In genomic region chr2:104443137-104443536, GRCh38 we compare ENCODE assay signal across 23 cellular contexts.
A peak's percentile ranks its signal among the peaks of the same experiment; 100 is the strongest.
DNase-seq lines count a peak whose midpoint lies in the region; ATAC-seq lines count a peak whose summit lies in the region.
"Had no signal": no experiment of that assay in that cellular context is flagged by ENCODE, and none has a peak within 500 bp of the region (broad histone marks: within the 10 kb centered on the region; RNA-seq: fewer than 3 reads in every experiment).

No MANE protein-coding gene starts in this region.

- peak; percentile 45 for DNase-seq in activated CD4-positive, alpha-beta T cell treated with anti-CD3 and anti-CD28 coated beads for 36 hours
- no peak for DNase-seq in activated CD4-positive, alpha-beta T cell treated with anti-CD3 and anti-CD28 coated beads, Interleukin-2, amount 10 ng/mL, durations not matched to agents 24 days and 14 days
- peak; percentile 11 for DNase-seq in stimulated activated CD4-positive, alpha-beta T cell treated with anti-CD3 and anti-CD28 coated beads, Interleukin-1b, Interleukin-23, amount 100 ng/mL, for 48 hours
- no peak for DNase-seq in stimulated activated CD4-positive, alpha-beta T cell treated with anti-CD3 and anti-CD28 coated beads, Interleukin-4, amount 100 ng/mL, for 4 hours
- DNase-seq in UCSD-AML1 (lab: John Stamatoyannopoulos, UW; ENCODE audit: unreplicated experiment), result peak; percentile 76
- DNase-seq in cerebellum (ENCODE audit: low spot score), result no peak
- DNase-seq in left colon, result no peak
- no peak for DNase-seq in NCI-H2081 treated with DMSO at 0.1 percent for 48 hours (lab: John Stamatoyannopoulos, UW)
- DNase-seq: DMS53; effector memory CD8-positive, alpha-beta T cell; gastrocnemius medialis; hypothalamus; NCI-H1105; NCI-H2081; NCI-H446; Peyer's patch; posterior cingulate gyrus; SJCRH30; testis had no signal

- H3K27ac Mint-ChIP-seq in activated CD4-positive, alpha-beta T cell treated with anti-CD3 and anti-CD28 coated beads for 36 hours, result no peak overlapping the region
- H3K27ac Mint-ChIP-seq in activated CD4-positive, alpha-beta T cell treated with anti-CD3 and anti-CD28 coated beads, Interleukin-2, amount 10 ng/mL, durations not matched to agents 24 days and 14 days, result no peak overlapping the region
- H3K27ac Mint-ChIP-seq: effector memory CD8-positive, alpha-beta T cell; stimulated activated effector memory CD8-positive, alpha-beta T cell treated with anti-CD3 and anti-CD28 coated beads, Interleukin-12 subunit alpha, Interleukin-12 subunit beta, amount 100 ng/mL, for 72 hours had no signal

- H3K4me1 Mint-ChIP-seq in activated CD4-positive, alpha-beta T cell treated with anti-CD3 and anti-CD28 coated beads for 36 hours, result peaks cover under 1% of the 10 kb centered on the region
- H3K4me1 Mint-ChIP-seq in activated CD4-positive, alpha-beta T cell treated with anti-CD3 and anti-CD28 coated beads, Interleukin-2, amount 10 ng/mL, durations not matched to agents 24 days and 14 days, result peaks cover under 1% of the 10 kb centered on the region
- H3K4me1 Mint-ChIP-seq: neural crest cell; stimulated activated effector memory CD8-positive, alpha-beta T cell treated with anti-CD3 and anti-CD28 coated beads, Interleukin-12 subunit alpha, Interleukin-12 subunit beta, amount 100 ng/mL, for 72 hours had no signal

- POLR2A ChIA-PET in activated CD4-positive, alpha-beta T cell treated with anti-CD3 and anti-CD28 coated beads for 36 hours (lab: Charles Lee), result no interaction called here

- CTCF ChIA-PET in activated CD4-positive, alpha-beta T cell treated with anti-CD3 and anti-CD28 coated beads for 36 hours (lab: Charles Lee), result no interaction called here

- H3K4me3 Mint-ChIP-seq in activated CD4-positive, alpha-beta T cell treated with anti-CD3 and anti-CD28 coated beads for 36 hours, result no peak overlapping the region
- H3K4me3 Mint-ChIP-seq in activated CD4-positive, alpha-beta T cell treated with anti-CD3 and anti-CD28 coated beads, Interleukin-2, amount 10 ng/mL, durations not matched to agents 24 days and 14 days, result no peak overlapping the region
- H3K4me3 Mint-ChIP-seq: effector memory CD8-positive, alpha-beta T cell; neural crest cell; stimulated activated effector memory CD8-positive, alpha-beta T cell treated with anti-CD3 and anti-CD28 coated beads, Interleukin-12 subunit alpha, Interleukin-12 subunit beta, amount 100 ng/mL, for 72 hours had no signal

- no peaks in the 10 kb centered on the region for H3K27me3 Mint-ChIP-seq in activated CD4-positive, alpha-beta T cell treated with anti-CD3 and anti-CD28 coated beads for 36 hours
- no peaks in the 10 kb centered on the region for H3K27me3 Mint-ChIP-seq in activated CD4-positive, alpha-beta T cell treated with anti-CD3 and anti-CD28 coated beads, Interleukin-2, amount 10 ng/mL, durations not matched to agents 24 days and 14 days
- H3K27me3 Mint-ChIP-seq: effector memory CD8-positive, alpha-beta T cell had no signal

- no peak for ATAC-seq in activated CD4-positive, alpha-beta T cell treated with anti-CD3 and anti-CD28 coated beads for 36 hours
- no peak for ATAC-seq in left colon
- ATAC-seq: effector memory CD8-positive, alpha-beta T cell; esophagus mucosa; gastrocnemius medialis; GM12878; stimulated activated effector memory CD8-positive, alpha-beta T cell treated with anti-CD3 and anti-CD28 coated beads, Interleukin-12 subunit alpha, Interleukin-12 subunit beta, amount 100 ng/mL, for 72 hours had no signal

- intact Hi-C loops in activated CD4-positive, alpha-beta T cell treated with anti-CD3 and anti-CD28 coated beads for 36 hours (cut with DNase I, micrococcal nuclease), result loop anchor here in 1 of 2 experiments (10.0 kb wide), 1 partner anchor 412 kb away; the partner anchor contains the start of gene POU3F3
- intact Hi-C loops in activated CD4-positive, alpha-beta T cell treated with anti-CD3 and anti-CD28 coated beads, Interleukin-2, amount 10 ng/mL, durations not matched to agents 24 days and 14 days (cut with micrococcal nuclease), result no loop called here
- intact Hi-C loops in left colon (cut with DNase I, micrococcal nuclease), result no loop called here

- H3K36me3 Mint-ChIP-seq in activated CD4-positive, alpha-beta T cell treated with anti-CD3 and anti-CD28 coated beads for 36 hours (ENCODE audit: low read depth), result no peaks in the 10 kb centered on the region
- no peaks in the 10 kb centered on the region for H3K36me3 Mint-ChIP-seq in activated CD4-positive, alpha-beta T cell treated with anti-CD3 and anti-CD28 coated beads, Interleukin-2, amount 10 ng/mL, durations not matched to agents 24 days and 14 days (ENCODE audit: low read depth)
- H3K36me3 Mint-ChIP-seq: stimulated activated effector memory CD8-positive, alpha-beta T cell treated with anti-CD3 and anti-CD28 coated beads, Interleukin-12 subunit alpha, Interleukin-12 subunit beta, amount 100 ng/mL, for 72 hours had no signal

- no peaks in the 10 kb centered on the region for H3K9me3 Mint-ChIP-seq in activated CD4-positive, alpha-beta T cell treated with anti-CD3 and anti-CD28 coated beads for 36 hours (ENCODE audit: low read depth)
- H3K9me3 Mint-ChIP-seq in activated CD4-positive, alpha-beta T cell treated with anti-CD3 and anti-CD28 coated beads, Interleukin-2, amount 10 ng/mL, durations not matched to agents 24 days and 14 days, result no peaks in the 10 kb centered on the region
- H3K9me3 Mint-ChIP-seq: neural crest cell had no signal

Comparison
In these comparisons a context has a peak if more than half of its experiments do, and no peak if none do; other contexts are left out.
1. DNase-seq: peak in activated CD4-positive, alpha-beta T cell treated with anti-CD3 and anti-CD28 coated beads for 36 hours (single experiment), stimulated activated CD4-positive, alpha-beta T cell treated with anti-CD3 and anti-CD28 coated beads, Interleukin-1b, Interleukin-23, amount 100 ng/mL, for 48 hours (single experiment) and UCSD-AML1 (single experiment); none in activated CD4-positive, alpha-beta T cell treated with anti-CD3 and anti-CD28 coated beads, Interleukin-2, amount 10 ng/mL, durations not matched to agents 24 days and 14 days (single experiment), stimulated activated CD4-positive, alpha-beta T cell treated with anti-CD3 and anti-CD28 coated beads, Interleukin-4, amount 100 ng/mL, for 4 hours (0 of 2), cerebellum (single experiment), left colon (0 of 2) and NCI-H2081 treated with DMSO at 0.1 percent for 48 hours (single experiment).